ENCODE assay signal across 19 cellular contexts in the genomic region with DNA sequence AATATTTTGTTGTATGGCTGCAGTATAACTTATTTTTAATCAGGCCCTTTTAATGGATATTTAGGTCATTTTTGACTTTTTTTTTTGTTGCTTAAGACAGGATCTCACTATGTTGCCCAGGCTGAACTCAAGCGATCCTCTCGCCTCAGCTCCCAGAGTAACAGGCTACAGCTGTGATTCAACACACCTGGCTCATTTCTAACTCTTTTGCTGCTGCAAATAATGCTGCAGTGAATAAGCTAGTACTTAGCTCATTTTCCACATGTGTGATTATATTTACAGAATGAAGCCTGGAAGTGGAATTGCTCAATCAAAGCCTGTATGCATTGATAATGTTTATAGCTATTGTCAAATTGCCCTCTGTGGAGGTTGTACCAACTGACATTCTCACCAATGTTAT. TPM values are rescaled to one million over a fixed set of nuclear protein-coding genes. Genes with fewer than 3 reads are reported as not detected.
DNase-seq lines count a peak whose midpoint lies in the region; ATAC-seq, FAIRE-seq and TF ChIP-seq lines count a peak whose summit lies in the region.
"Had no signal": no experiment of that assay in that cellular context is flagged by ENCODE, and none has a peak within 500 bp of the region (broad histone marks: within the 10 kb centered on the region; RNA-seq: fewer than 3 reads in every experiment).

No MANE protein-coding gene starts in this region.

- no peak for TF ChIP-seq CTCF in IMR-90 (conservative IDR thresholded peaks at IDR 0.05; ENCODE audit: low read depth, low read length)
- no peak for TF ChIP-seq CTCF in VCaP (conservative IDR thresholded peaks at IDR 0.05)
- no peak for TF ChIP-seq CTCF in liver (IDR thresholded peaks at IDR 0.05; ENCODE audit: low read depth, low read length, missing input control)
- TF ChIP-seq CTCF in D721Med (IDR thresholded peaks at IDR 0.05; ENCODE audit: insufficient read depth, missing control alignments), result no peak

- H3K9ac ChIP-seq in BLaER1 treated with 17β-estradiol and CSF1 and Interleukin-3, amounts not matched to agents 10 nM and 100 nM, result peak overlapping the region in 1 of 11 experiments; percentile 5; a peak in 2 of 22 replicates
- no peak overlapping the region for H3K9ac ChIP-seq in IMR-90 (ENCODE audit: low read depth, low read length)
- H3K9ac ChIP-seq in liver (ENCODE audit: low read depth in 1 of 2, low read length in 2 of 2), result no peak overlapping the region

- WGBS in IMR-90 (ENCODE audit: extremely low coverage in 2 of 2, insufficient read length in 1 of 2), 2 experiments, result no CpG with 5 or more reads among the region's 2 CpGs
- 83% methylated on average over 2 of the region's 2 CpGs for WGBS in liver

- H4K8ac ChIP-seq in IMR-90 (ENCODE audit: low read depth in 2 of 2, low read length in 2 of 2), result no peak overlapping the region

- peaks cover 26 to 72% (median 62%) of the 10 kb centered on the region in 10 experiments for H3K4me1 ChIP-seq in BLaER1 treated with 17β-estradiol and CSF1 and Interleukin-3, amounts not matched to agents 10 nM and 100 nM
- peaks cover 14% of the 10 kb centered on the region for H3K4me1 ChIP-seq in IMR-90 (ENCODE audit: control insufficient read depth, insufficient read depth, low read length)
- peaks cover 2 to 8% (median 7%) of the 10 kb centered on the region in 4 donors for H3K4me1 ChIP-seq in liver (ENCODE audit: control insufficient read depth in 4 of 4, insufficient read depth in 4 of 4, low read length in 3 of 4)
- peaks cover 51% of the 10 kb centered on the region for H3K4me1 ChIP-seq in CD8-positive, alpha-beta memory T cell (ENCODE audit: insufficient read depth, low read length)

- no peak overlapping the region for H4K5ac ChIP-seq in IMR-90 (ENCODE audit: low read depth, low read length)

- no peak overlapping the region for H2AK5ac ChIP-seq in IMR-90 (ENCODE audit: low read depth, low read length)

- H3K56ac ChIP-seq in IMR-90 (ENCODE audit: extremely low read depth, insufficient read depth, low read length), result no peak overlapping the region

- intact Hi-C loops in IMR-90 (cut with micrococcal nuclease), result no loop called here

- H3K27me3 ChIP-seq in BLaER1 treated with 17β-estradiol and CSF1 and Interleukin-3, amounts not matched to agents 10 nM and 100 nM, result no peaks in the 10 kb centered on the region; a peak in 1 of 22 replicates
- no peaks in the 10 kb centered on the region for H3K27me3 ChIP-seq in IMR-90 (ENCODE audit: control insufficient read depth, insufficient read depth, low read length)
- no peaks in the 10 kb centered on the region for H3K27me3 ChIP-seq in liver (ENCODE audit: control insufficient read depth in 4 of 4, insufficient read depth in 4 of 4, low read length in 3 of 4)
- no peaks in the 10 kb centered on the region for H3K27me3 ChIP-seq in CD8-positive, alpha-beta memory T cell (ENCODE audit: insufficient read depth, low read length, poor library complexity, severe bottlenecking)
- H3K27me3 ChIP-seq: SJCRH30 had no signal

- no peak overlapping the region for H2BK5ac ChIP-seq in IMR-90 (ENCODE audit: low read depth, low read length, poor library complexity, severe bottlenecking)

- H3K9me3 ChIP-seq in BLaER1 treated with 17β-estradiol and CSF1 and Interleukin-3, amounts not matched to agents 10 nM and 100 nM (replicated peaks in 1 of 11), result peaks cover 0 to 15% (median 6%) of the 10 kb centered on the region in 11 experiments; a peak in 7 of 22 replicates
- no peaks in the 10 kb centered on the region for H3K9me3 ChIP-seq in IMR-90 (ENCODE audit: control insufficient read depth, insufficient read depth, low read length)
- H3K9me3 ChIP-seq in liver (ENCODE audit: control insufficient read depth in 4 of 4, low read length in 3 of 4), result no peaks in the 10 kb centered on the region
- H3K9me3 ChIP-seq in CD8-positive, alpha-beta memory T cell (ENCODE audit: low read length), result no peaks in the 10 kb centered on the region

- no peaks in the 10 kb centered on the region for H3K36me3 Mint-ChIP-seq in CD8-positive, alpha-beta memory T cell
- H3K36me3 Mint-ChIP-seq: CD4-positive, CD25-positive, alpha-beta regulatory T cell had no signal

- H2AFZ ChIP-seq in IMR-90 (replicated peaks; ENCODE audit: low read length, poor library complexity), result no peak overlapping the region

- FAIRE-seq in D721Med (lab: Jason Lieb, UNC) (no peak), HTR-8/SVneo (lab: Jason Lieb, UNC) (no peak)

- in situ Hi-C loops in IMR-90 (cut with MboI; ENCODE audit: low sequenced_read_pairs), result no loop called here

- H4K91ac ChIP-seq in IMR-90 (ENCODE audit: insufficient read depth, low read depth, low read length), result no peak overlapping the region

- H3K18ac ChIP-seq in IMR-90 (ENCODE audit: low read depth, low read length), result no peak overlapping the region

- H2BK20ac ChIP-seq in IMR-90 (ENCODE audit: low read depth, low read length), result no peak overlapping the region

- TF ChIP-seq RAD21 in IMR-90 (IDR thresholded peaks at IDR 0.05; ENCODE audit: low read length), result no peak
- no peak for TF ChIP-seq RAD21 in liver (IDR thresholded peaks at IDR 0.05)

- H3K36me3 ChIP-seq in BLaER1 treated with 17β-estradiol and CSF1 and Interleukin-3, amounts not matched to agents 10 nM and 100 nM, result no peaks in the 10 kb centered on the region
- no peaks in the 10 kb centered on the region for H3K36me3 ChIP-seq in IMR-90 (ENCODE audit: control insufficient read depth, insufficient read depth, low read length)
- H3K36me3 ChIP-seq in liver (ENCODE audit: control insufficient read depth in 4 of 4, insufficient read depth in 3 of 4, low read depth in 1 of 4, low read length in 3 of 4), result no peaks in the 10 kb centered on the region
- H3K36me3 ChIP-seq in CD8-positive, alpha-beta memory T cell (ENCODE audit: insufficient read depth, low read length), result no peaks in the 10 kb centered on the region
- H3K36me3 ChIP-seq: SJCRH30 had no signal

- H3K14ac ChIP-seq in IMR-90 (replicated peaks; ENCODE audit: low read depth, low read length), result no peak overlapping the region

- H2BK15ac ChIP-seq in IMR-90 (ENCODE audit: low read depth, low read length), result no peak overlapping the region

- H3K4me3 Mint-ChIP-seq in CD8-positive, alpha-beta memory T cell, result no peak overlapping the region
- H3K4me3 Mint-ChIP-seq: H9 had no signal

- no peak overlapping the region for H3K4ac ChIP-seq in IMR-90 (ENCODE audit: low read depth, low read length)

- CTCF ChIA-PET in IMR-90 (lab: Yijun Ruan, JAX), result interaction anchor here (0.6 to 1.4 kb wide), 2 partner anchors 34 to 321 kb away, joined by 3 to 5 read pairs; no protein-coding TSS in a partner anchor
- CTCF ChIA-PET in CD8-positive, alpha-beta memory T cell (lab: Charles Lee), result no interaction called here

- DNase-seq in IMR-90 (peak; percentile 51), D721Med (ENCODE audit: insufficient read length, low spot score) (no peak), HTR-8/SVneo (ENCODE audit: insufficient read length, low spot score) (no peak)
- no peak for DNase-seq in CD8-positive, alpha-beta memory T cell
- DNase-seq in effector CD4-positive, alpha-beta T cell, result no peak
- DNase-seq: Calu3; CD4-positive, CD25-positive, alpha-beta regulatory T cell; H9; NCI-H1436; NCI-H2029 treated with DMSO at 0.1 percent for 48 hours; NCI-H2171 treated with DMSO at 0.1 percent for 48 hours; OCI-M1 had no signal

- H3K4me3 ChIP-seq in BLaER1 treated with 17β-estradiol and CSF1 and Interleukin-3, amounts not matched to agents 10 nM and 100 nM, result no peak overlapping the region
- H3K4me3 ChIP-seq in IMR-90 (ENCODE audit: insufficient read depth, low read depth, low read length) (no peak overlapping the region), liver (ENCODE audit: low read depth in 1 of 3, low read length in 3 of 3) (no peak overlapping the region)
- H3K4me3 ChIP-seq in CD8-positive, alpha-beta memory T cell (ENCODE audit: low read length), result no peak overlapping the region
- H3K4me3 ChIP-seq: SJCRH30 had no signal

- H2BK120ac ChIP-seq in IMR-90 (ENCODE audit: low read depth, low read length), result no peak overlapping the region

- no peaks in the 10 kb centered on the region for H3K9me3 Mint-ChIP-seq in CD8-positive, alpha-beta memory T cell
- H3K9me3 Mint-ChIP-seq: H9 had no signal

- H4K20me1 ChIP-seq in BLaER1 treated with 17β-estradiol and CSF1 and Interleukin-3, amounts not matched to agents 10 nM and 100 nM, result peaks cover 0 to 10% (median 0%) of the 10 kb centered on the region in 11 experiments; a peak in 4 of 22 replicates
- H4K20me1 ChIP-seq in IMR-90 (ENCODE audit: insufficient read depth, low read length), result no peaks in the 10 kb centered on the region

- POLR2A ChIA-PET in IMR-90 (lab: Charles Lee; ENCODE audit: unreplicated experiment), result no interaction called here
- POLR2A ChIA-PET in CD8-positive, alpha-beta memory T cell (lab: Charles Lee), result no interaction called here

- peak; percentile 27 for ATAC-seq in IMR-90 (ENCODE audit: low read depth)

- no peaks in the 10 kb centered on the region for H3K9me1 ChIP-seq in IMR-90 (ENCODE audit: insufficient read depth, low read length)

- peaks cover 0 to 2% of the 10 kb centered on the region in 2 donors for H3K27me3 Mint-ChIP-seq in CD8-positive, alpha-beta memory T cell
- H3K27me3 Mint-ChIP-seq: CD4-positive, CD25-positive, alpha-beta regulatory T cell had no signal

- dilution Hi-C loops in IMR-90 (cut with HindIII; ENCODE audit: low sequenced_read_pairs, unreplicated experiment), result no loop called here

- H3K27ac ChIP-seq in BLaER1 treated with 17β-estradiol and CSF1 and Interleukin-3, amounts not matched to agents 10 nM and 100 nM, result peak overlapping the region in 7 of 11 experiments; percentile 25 to 60 (median 49); a peak in 8 of 22 replicates
- peak overlapping the region; percentile 19; the same call in 1 of the 2 replicates for H3K27ac ChIP-seq in IMR-90 (ENCODE audit: insufficient read depth, low read length)
- peak overlapping the region; percentile 23 for H3K27ac ChIP-seq in VCaP
- H3K27ac ChIP-seq in liver (ENCODE audit: low read depth in 1 of 2, low read length in 2 of 2), result peak overlapping the region; percentile 25 to 53
- H3K27ac ChIP-seq in CD8-positive, alpha-beta memory T cell (ENCODE audit: low read depth, low read length), result no peak overlapping the region
- H3K27ac ChIP-seq: SJCRH30 had no signal

- H2AK9ac ChIP-seq in IMR-90 (replicated peaks; ENCODE audit: low read depth, low read length, poor library complexity), result no peak overlapping the region

- H3K23ac ChIP-seq in IMR-90 (ENCODE audit: low read depth, low read length), result no peak overlapping the region

- peak overlapping the region in 1 of 8 donors; percentile 22 for H3K27ac Mint-ChIP-seq in CD8-positive, alpha-beta memory T cell
- H3K27ac Mint-ChIP-seq: H9 had no signal

- peaks cover 10 to 34% (median 28%) of the 10 kb centered on the region in 3 donors for H3K4me1 Mint-ChIP-seq in CD8-positive, alpha-beta memory T cell

- BruUV-seq in IMR-90 (replicated peaks; lab: Mats Ljungman, UMichigan), result no TSS peak

- TF ChIP-seq POLR2A in IMR-90 (IDR thresholded peaks at IDR 0.05; ENCODE audit: low read depth, low read length), result no peak

- peak overlapping the region in 5 of 11 experiments; percentile 39 to 52 (median 44); a peak in 6 of 22 replicates for H3K4me2 ChIP-seq in BLaER1 treated with 17β-estradiol and CSF1 and Interleukin-3, amounts not matched to agents 10 nM and 100 nM
- H3K4me2 ChIP-seq in IMR-90 (ENCODE audit: low read depth, low read length), result peak overlapping the region; percentile 35; the same call in 1 of the 2 replicates

- H3K79me1 ChIP-seq in IMR-90 (ENCODE audit: low read depth in 1 of 2, low read length in 2 of 2), result no peaks in the 10 kb centered on the region

RNA-seq across cellular contexts. Expression of a gene that starts 1.1 kb away (rescaled TPM):
- total RNA-seq in IMR-90 (2012; rRNA removed), result not detected in 2 replicates
- not detected in 2 replicates for polyA plus RNA-seq in IMR-90 (2012; rRNA removed)
- not detected in 2 replicates for polyA plus RNA-seq in IMR-90 (2012; cell fraction: cytosol; rRNA removed)
- polyA plus RNA-seq in IMR-90 (2012; cell fraction: nucleus; rRNA removed; ENCODE audit: low replicate concordance), result not detected in 2 replicates
- total RNA-seq in liver, result not detected
- not detected for polyA plus RNA-seq in liver
- not detected for total RNA-seq in CD8-positive, alpha-beta memory T cell
- not detected for polyA plus RNA-seq in CD8-positive, alpha-beta memory T cell
- total RNA-seq: A673, Calu3, H9, HT-29, RPMI7951, SJCRH30 had no signal

RNA-seq across cellular contexts. Expression of a gene that starts 58.8 kb away (rescaled TPM):
- 21.7 and 23.1 TPM in 2 replicates for total RNA-seq in IMR-90 (2012; rRNA removed)
- polyA plus RNA-seq in IMR-90 (2012; rRNA removed), result 12.4 and 13.2 TPM in 2 replicates
- 6.4 and 7.5 TPM in 2 replicates for polyA plus RNA-seq in IMR-90 (2012; cell fraction: cytosol; rRNA removed)
- polyA plus RNA-seq in IMR-90 (2012; cell fraction: nucleus; rRNA removed; ENCODE audit: low replicate concordance), result 5.6 and 8.9 TPM in 2 replicates
- total RNA-seq in liver, result 10 to 100 TPM in 1 of 2 donors, not detected in 1; 30.9 TPM
- 1 to 10 TPM; 1.6 to 1.9 TPM for polyA plus RNA-seq in liver
- 10 to 100 TPM; 78.3 to 78.6 TPM for total RNA-seq in CD8-positive, alpha-beta memory T cell
- polyA plus RNA-seq in CD8-positive, alpha-beta memory T cell, result 0.20 TPM
